Comparison of ENCODE assay signal across 1 cellular context in the genomic region with DNA sequence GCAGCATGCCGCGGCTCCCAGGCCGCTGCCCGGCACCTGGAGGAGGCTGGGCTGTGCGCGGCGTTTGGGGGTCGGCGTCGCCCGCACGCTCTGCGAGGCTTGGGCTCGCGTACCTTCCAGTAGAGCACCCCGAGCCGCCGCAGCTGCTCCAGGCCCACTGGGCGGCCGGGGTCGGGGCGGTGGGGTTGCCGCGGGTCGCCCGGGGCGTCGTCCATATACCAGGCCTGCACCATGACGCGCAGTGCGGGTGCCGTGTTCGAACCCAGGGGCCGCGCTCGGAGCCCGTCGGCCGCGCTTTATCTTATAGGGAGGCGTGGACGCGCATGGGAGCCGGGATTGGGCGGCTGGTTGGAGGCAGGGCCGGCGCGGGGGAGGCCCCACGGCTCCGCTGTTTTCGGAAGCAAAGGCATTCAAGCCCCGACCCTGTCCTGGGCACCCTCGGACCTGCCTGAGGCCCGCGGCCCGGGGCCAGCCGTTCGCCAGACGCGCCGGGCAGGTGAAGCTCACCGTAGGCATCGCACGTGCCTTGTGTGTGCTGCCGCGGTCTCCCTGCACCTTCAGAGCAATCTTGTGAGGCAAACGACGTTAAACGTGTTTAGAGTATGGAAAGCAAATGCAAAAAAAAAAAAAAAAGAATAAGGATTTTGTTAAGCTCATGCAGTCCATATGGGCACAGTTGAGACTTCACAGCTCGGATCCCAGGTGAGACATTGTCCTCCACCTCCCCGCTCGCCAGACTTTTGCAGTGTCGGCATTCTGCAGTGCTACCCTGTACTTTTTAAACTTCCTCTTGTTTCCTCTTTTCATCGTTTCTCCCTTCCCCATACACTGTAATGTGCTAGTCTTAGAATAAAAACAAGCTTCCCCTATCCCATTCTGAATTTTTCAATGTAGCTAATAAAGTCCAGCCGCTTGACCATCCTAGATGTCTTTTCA.
TF ChIP-seq lines count a peak whose summit lies in the region.

A gene with protein sequence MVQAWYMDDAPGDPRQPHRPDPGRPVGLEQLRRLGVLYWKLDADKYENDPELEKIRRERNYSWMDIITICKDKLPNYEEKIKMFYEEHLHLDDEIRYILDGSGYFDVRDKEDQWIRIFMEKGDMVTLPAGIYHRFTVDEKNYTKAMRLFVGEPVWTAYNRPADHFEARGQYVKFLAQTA (minus strand): TSS at position 277 of the 936 bp plus-strand sequence. CDS start 44 bp downstream, at position 233.

TF ChIP-seq in K562, 482 proteins besides CTCF, POLR2A, EP300 and RAD21 (continued from another document and continues in another):
- TF ChIP-seq, protein P1, sequence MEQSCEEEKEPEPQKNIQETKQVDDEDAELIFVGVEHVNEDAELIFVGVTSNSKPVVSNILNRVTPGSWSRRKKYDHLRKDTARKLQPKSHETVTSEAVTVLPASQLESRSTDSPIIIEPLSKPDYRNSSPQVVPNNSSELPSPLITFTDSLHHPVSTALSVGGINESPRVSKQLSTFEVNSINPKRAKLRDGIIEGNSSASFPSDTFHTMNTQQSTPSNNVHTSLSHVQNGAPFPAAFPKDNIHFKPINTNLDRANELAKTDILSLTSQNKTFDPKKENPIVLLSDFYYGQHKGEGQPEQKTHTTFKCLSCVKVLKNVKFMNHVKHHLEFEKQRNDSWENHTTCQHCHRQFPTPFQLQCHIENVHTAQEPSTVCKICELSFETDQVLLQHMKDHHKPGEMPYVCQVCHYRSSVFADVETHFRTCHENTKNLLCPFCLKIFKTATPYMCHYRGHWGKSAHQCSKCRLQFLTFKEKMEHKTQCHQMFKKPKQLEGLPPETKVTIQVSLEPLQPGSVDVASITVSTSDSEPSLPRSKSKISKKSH (CRISPR knock-in tag; IDR thresholded peaks at IDR 0.05): no peak
- TF ChIP-seq, protein P2, sequence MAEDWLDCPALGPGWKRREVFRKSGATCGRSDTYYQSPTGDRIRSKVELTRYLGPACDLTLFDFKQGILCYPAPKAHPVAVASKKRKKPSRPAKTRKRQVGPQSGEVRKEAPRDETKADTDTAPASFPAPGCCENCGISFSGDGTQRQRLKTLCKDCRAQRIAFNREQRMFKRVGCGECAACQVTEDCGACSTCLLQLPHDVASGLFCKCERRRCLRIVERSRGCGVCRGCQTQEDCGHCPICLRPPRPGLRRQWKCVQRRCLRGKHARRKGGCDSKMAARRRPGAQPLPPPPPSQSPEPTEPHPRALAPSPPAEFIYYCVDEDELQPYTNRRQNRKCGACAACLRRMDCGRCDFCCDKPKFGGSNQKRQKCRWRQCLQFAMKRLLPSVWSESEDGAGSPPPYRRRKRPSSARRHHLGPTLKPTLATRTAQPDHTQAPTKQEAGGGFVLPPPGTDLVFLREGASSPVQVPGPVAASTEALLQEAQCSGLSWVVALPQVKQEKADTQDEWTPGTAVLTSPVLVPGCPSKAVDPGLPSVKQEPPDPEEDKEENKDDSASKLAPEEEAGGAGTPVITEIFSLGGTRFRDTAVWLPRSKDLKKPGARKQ (CRISPR knock-in tag; IDR thresholded peaks at IDR 0.05): no peak
- TF ChIP-seq, protein P3, sequence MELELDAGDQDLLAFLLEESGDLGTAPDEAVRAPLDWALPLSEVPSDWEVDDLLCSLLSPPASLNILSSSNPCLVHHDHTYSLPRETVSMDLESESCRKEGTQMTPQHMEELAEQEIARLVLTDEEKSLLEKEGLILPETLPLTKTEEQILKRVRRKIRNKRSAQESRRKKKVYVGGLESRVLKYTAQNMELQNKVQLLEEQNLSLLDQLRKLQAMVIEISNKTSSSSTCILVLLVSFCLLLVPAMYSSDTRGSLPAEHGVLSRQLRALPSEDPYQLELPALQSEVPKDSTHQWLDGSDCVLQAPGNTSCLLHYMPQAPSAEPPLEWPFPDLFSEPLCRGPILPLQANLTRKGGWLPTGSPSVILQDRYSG (tag; conservative IDR thresholded peaks at IDR 0.05; ENCODE audit: low read depth): no peak
- no peak for TF ChIP-seq POLR2AphosphoS2 (IDR thresholded peaks at IDR 0.05; ENCODE audit: low read length)
- TF ChIP-seq RBM39 (optimal IDR thresholded peaks at IDR 0.05; ENCODE audit: low read depth, low read length): no peak
- TF ChIP-seq PRMT5 (CRISPR knock-in tag; IDR thresholded peaks at IDR 0.05): no peak
- TF ChIP-seq ZNF24 (IDR thresholded peaks at IDR 0.05): peak; percentile 48; the same call in 1 of the 2 replicates
- 0 out of 2 replicates have a peak, but pooled peaks have one; percentile 54 for TF ChIP-seq ZNF23 (CRISPR knock-in tag; IDR thresholded peaks at IDR 0.05)
- TF ChIP-seq HDAC6 (IDR thresholded peaks at IDR 0.05; ENCODE audit: low read depth, low read length): no peak
- TF ChIP-seq COPS2 (conservative IDR thresholded peaks at IDR 0.05): no peak
- TF ChIP-seq KLF1 (tag; IDR thresholded peaks at IDR 0.05): no peak
- no peak for TF ChIP-seq PHF21A (IDR thresholded peaks at IDR 0.05; ENCODE audit: borderline replicate concordance, low read depth)
- TF ChIP-seq CBX1 (IDR thresholded peaks at IDR 0.05; ENCODE audit: low read depth): peak; percentile 81; the same call in 1 of the 2 replicates
- no peak for TF ChIP-seq RBM15 (IDR thresholded peaks at IDR 0.05; ENCODE audit: insufficient read depth, low read length)
- no peak for TF ChIP-seq TAF9B (IDR thresholded peaks at IDR 0.05; ENCODE audit: partially characterized antibody)
- no peak for TF ChIP-seq HEY1 (CRISPR knock-in tag; IDR thresholded peaks at IDR 0.05; ENCODE audit: borderline replicate concordance)
- TF ChIP-seq ZNF695 (CRISPR knock-in tag; IDR thresholded peaks at IDR 0.05): no peak
- no peak for TF ChIP-seq CBFA2T3 (IDR thresholded peaks at IDR 0.05)
- TF ChIP-seq NFATC3 (IDR thresholded peaks at IDR 0.05): no peak
- TF ChIP-seq HNRNPL (IDR thresholded peaks at IDR 0.05; ENCODE audit: low read depth, low read length): 0 out of 2 replicates have a peak, but pooled peaks have one; percentile 41
- no peak for TF ChIP-seq ZNF668 (CRISPR knock-in tag; IDR thresholded peaks at IDR 0.05)
- TF ChIP-seq, protein P4, sequence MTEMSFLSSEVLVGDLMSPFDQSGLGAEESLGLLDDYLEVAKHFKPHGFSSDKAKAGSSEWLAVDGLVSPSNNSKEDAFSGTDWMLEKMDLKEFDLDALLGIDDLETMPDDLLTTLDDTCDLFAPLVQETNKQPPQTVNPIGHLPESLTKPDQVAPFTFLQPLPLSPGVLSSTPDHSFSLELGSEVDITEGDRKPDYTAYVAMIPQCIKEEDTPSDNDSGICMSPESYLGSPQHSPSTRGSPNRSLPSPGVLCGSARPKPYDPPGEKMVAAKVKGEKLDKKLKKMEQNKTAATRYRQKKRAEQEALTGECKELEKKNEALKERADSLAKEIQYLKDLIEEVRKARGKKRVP (CRISPR knock-in tag; IDR thresholded peaks at IDR 0.05): peak; percentile 62; the same call in 1 of the 2 replicates
- no peak for TF ChIP-seq ZNF197 (CRISPR knock-in tag; IDR thresholded peaks at IDR 0.05; ENCODE audit: low read depth)
- TF ChIP-seq, protein P5, sequence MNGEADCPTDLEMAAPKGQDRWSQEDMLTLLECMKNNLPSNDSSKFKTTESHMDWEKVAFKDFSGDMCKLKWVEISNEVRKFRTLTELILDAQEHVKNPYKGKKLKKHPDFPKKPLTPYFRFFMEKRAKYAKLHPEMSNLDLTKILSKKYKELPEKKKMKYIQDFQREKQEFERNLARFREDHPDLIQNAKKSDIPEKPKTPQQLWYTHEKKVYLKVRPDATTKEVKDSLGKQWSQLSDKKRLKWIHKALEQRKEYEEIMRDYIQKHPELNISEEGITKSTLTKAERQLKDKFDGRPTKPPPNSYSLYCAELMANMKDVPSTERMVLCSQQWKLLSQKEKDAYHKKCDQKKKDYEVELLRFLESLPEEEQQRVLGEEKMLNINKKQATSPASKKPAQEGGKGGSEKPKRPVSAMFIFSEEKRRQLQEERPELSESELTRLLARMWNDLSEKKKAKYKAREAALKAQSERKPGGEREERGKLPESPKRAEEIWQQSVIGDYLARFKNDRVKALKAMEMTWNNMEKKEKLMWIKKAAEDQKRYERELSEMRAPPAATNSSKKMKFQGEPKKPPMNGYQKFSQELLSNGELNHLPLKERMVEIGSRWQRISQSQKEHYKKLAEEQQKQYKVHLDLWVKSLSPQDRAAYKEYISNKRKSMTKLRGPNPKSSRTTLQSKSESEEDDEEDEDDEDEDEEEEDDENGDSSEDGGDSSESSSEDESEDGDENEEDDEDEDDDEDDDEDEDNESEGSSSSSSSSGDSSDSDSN (IDR thresholded peaks at IDR 0.05; ENCODE audit: borderline replicate concordance in 1 of 2, low read depth in 2 of 2, low read length in 2 of 2): no peak
- TF ChIP-seq, protein P6, sequence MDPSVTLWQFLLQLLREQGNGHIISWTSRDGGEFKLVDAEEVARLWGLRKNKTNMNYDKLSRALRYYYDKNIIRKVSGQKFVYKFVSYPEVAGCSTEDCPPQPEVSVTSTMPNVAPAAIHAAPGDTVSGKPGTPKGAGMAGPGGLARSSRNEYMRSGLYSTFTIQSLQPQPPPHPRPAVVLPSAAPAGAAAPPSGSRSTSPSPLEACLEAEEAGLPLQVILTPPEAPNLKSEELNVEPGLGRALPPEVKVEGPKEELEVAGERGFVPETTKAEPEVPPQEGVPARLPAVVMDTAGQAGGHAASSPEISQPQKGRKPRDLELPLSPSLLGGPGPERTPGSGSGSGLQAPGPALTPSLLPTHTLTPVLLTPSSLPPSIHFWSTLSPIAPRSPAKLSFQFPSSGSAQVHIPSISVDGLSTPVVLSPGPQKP (CRISPR knock-in tag; IDR thresholded peaks at IDR 0.05): no peak
- TF ChIP-seq TAL1 (IDR thresholded peaks at IDR 0.05): no peak
- TF ChIP-seq, protein P7, sequence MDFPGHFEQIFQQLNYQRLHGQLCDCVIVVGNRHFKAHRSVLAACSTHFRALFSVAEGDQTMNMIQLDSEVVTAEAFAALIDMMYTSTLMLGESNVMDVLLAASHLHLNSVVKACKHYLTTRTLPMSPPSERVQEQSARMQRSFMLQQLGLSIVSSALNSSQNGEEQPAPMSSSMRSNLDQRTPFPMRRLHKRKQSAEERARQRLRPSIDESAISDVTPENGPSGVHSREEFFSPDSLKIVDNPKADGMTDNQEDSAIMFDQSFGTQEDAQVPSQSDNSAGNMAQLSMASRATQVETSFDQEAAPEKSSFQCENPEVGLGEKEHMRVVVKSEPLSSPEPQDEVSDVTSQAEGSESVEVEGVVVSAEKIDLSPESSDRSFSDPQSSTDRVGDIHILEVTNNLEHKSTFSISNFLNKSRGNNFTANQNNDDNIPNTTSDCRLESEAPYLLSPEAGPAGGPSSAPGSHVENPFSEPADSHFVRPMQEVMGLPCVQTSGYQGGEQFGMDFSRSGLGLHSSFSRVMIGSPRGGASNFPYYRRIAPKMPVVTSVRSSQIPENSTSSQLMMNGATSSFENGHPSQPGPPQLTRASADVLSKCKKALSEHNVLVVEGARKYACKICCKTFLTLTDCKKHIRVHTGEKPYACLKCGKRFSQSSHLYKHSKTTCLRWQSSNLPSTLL (IDR thresholded peaks at IDR 0.05): no peak
- no peak for TF ChIP-seq RB1 (IDR thresholded peaks at IDR 0.05; ENCODE audit: low read depth)
- TF ChIP-seq HDAC8 (tag; IDR thresholded peaks at IDR 0.05): no peak
- no peak for TF ChIP-seq NBN (IDR thresholded peaks at IDR 0.05; ENCODE audit: low read depth)
- no peak for TF ChIP-seq ESRRB (CRISPR knock-in tag; IDR thresholded peaks at IDR 0.05; ENCODE audit: borderline replicate concordance)
- TF ChIP-seq SUPT5H (IDR thresholded peaks at IDR 0.05): peak; percentile 86
- no peak; the same call in 1 of the 2 replicates for TF ChIP-seq JUNB (CRISPR knock-in tag; conservative IDR thresholded peaks at IDR 0.05)
- no peak for TF ChIP-seq TGIF2 (CRISPR knock-in tag; IDR thresholded peaks at IDR 0.05)
- no peak for TF ChIP-seq TCF7L2 (IDR thresholded peaks at IDR 0.05; ENCODE audit: low read depth, low read length)
- peak; percentile 61; the same call in 1 of the 2 replicates for TF ChIP-seq BRD4 (IDR thresholded peaks at IDR 0.05)
- no peak for TF ChIP-seq XRCC4 (IDR thresholded peaks at IDR 0.05; ENCODE audit: extremely low read depth, insufficient read depth, insufficient read length)
- peak; percentile 56 for TF ChIP-seq EGR1 (conservative IDR thresholded peaks at IDR 0.05)
- no peak for TF ChIP-seq ZKSCAN1 (IDR thresholded peaks at IDR 0.05; ENCODE audit: low read depth, low read length)
- TF ChIP-seq, protein P8, sequence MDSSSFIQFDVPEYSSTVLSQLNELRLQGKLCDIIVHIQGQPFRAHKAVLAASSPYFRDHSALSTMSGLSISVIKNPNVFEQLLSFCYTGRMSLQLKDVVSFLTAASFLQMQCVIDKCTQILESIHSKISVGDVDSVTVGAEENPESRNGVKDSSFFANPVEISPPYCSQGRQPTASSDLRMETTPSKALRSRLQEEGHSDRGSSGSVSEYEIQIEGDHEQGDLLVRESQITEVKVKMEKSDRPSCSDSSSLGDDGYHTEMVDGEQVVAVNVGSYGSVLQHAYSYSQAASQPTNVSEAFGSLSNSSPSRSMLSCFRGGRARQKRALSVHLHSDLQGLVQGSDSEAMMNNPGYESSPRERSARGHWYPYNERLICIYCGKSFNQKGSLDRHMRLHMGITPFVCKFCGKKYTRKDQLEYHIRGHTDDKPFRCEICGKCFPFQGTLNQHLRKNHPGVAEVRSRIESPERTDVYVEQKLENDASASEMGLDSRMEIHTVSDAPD (CRISPR knock-in tag; IDR thresholded peaks at IDR 0.05): no peak
- TF ChIP-seq PHB2 (IDR thresholded peaks at IDR 0.05; ENCODE audit: low read depth): no peak
- TF ChIP-seq MYNN (IDR thresholded peaks at IDR 0.05): no peak
- TF ChIP-seq MYNN (CRISPR knock-in tag; IDR thresholded peaks at IDR 0.05): no peak
- peak; percentile 32; the same call in 1 of the 2 replicates for TF ChIP-seq LCOR (CRISPR knock-in tag; IDR thresholded peaks at IDR 0.05)
- no peak for TF ChIP-seq PHTF2 (CRISPR knock-in tag; IDR thresholded peaks at IDR 0.05)
- no peak for TF ChIP-seq DMBX1 (CRISPR knock-in tag; IDR thresholded peaks at IDR 0.05; ENCODE audit: borderline replicate concordance)
- TF ChIP-seq CXXC5 (CRISPR knock-in tag; IDR thresholded peaks at IDR 0.05): peak; percentile 84
- TF ChIP-seq FOXP1 (CRISPR knock-in tag; IDR thresholded peaks at IDR 0.05): no peak
- TF ChIP-seq ZSCAN29 (IDR thresholded peaks at IDR 0.05): no peak
- no peak for TF ChIP-seq EHMT2 (IDR thresholded peaks at IDR 0.05)
- TF ChIP-seq JUND (IDR thresholded peaks at IDR 0.05; ENCODE audit: borderline replicate concordance, low read depth, low read length): no peak
- TF ChIP-seq JUND (tag; IDR thresholded peaks at IDR 0.05; ENCODE audit: borderline replicate concordance, low read depth, low read length): no peak; the same call in 2 of the 3 replicates
- no peak for TF ChIP-seq ZNF384 (IDR thresholded peaks at IDR 0.05; ENCODE audit: low read depth, low read length)
- TF ChIP-seq ARID2 (IDR thresholded peaks at IDR 0.05): no peak
- peak; percentile 24 for TF ChIP-seq RBM25 (IDR thresholded peaks at IDR 0.05; ENCODE audit: low read depth, low read length, severe bottlenecking)
- TF ChIP-seq, protein P9, sequence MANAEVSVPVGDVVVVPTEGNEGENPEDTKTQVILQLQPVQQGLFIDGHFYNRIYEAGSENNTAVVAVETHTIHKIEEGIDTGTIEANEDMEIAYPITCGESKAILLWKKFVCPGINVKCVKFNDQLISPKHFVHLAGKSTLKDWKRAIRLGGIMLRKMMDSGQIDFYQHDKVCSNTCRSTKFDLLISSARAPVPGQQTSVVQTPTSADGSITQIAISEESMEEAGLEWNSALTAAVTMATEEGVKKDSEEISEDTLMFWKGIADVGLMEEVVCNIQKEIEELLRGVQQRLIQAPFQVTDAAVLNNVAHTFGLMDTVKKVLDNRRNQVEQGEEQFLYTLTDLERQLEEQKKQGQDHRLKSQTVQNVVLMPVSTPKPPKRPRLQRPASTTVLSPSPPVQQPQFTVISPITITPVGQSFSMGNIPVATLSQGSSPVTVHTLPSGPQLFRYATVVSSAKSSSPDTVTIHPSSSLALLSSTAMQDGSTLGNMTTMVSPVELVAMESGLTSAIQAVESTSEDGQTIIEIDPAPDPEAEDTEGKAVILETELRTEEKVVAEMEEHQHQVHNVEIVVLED (CRISPR knock-in tag; IDR thresholded peaks at IDR 0.05): 0 out of 2 replicates have a peak, but pooled peaks have one; percentile 22
